In genomic region chr16:1772362-1772907, GRCh38 we compare ENCODE assay signal across 8 cellular contexts. TPM values are rescaled to one million over a fixed set of nuclear protein-coding genes. Genes with fewer than 3 reads are reported as not detected.
DNase-seq lines count a peak whose midpoint lies in the region; ATAC-seq and TF ChIP-seq lines count a peak whose summit lies in the region.

Gene EME2, plus strand, starts transcription at chr16:1772810. Its CDS starts 418 bp downstream, at chr16:1773228.

- no peaks in the 10 kb centered on the region for H3F3A ChIP-seq in PC-3 (ENCODE audit: low read length, unreplicated experiment)

- BruUV-seq in PC-3 (replicated peaks; lab: Mats Ljungman, UMichigan): no TSS peak

- peak within 1 kb of the TSS; percentile 99 for H3K27ac Mint-ChIP-seq in activated naive CD4-positive, alpha-beta T cell treated with anti-CD3 and anti-CD28 coated beads, Interleukin-2, amount 50 U/mL, for 24 hours

- peak within 1 kb of the TSS; percentile 93 for H3K9ac ChIP-seq in PC-3 (ENCODE audit: low read length)

- POLR2A ChIA-PET in PC-3 (lab: Charles Lee; ENCODE audit: unreplicated experiment): interaction anchor here (0.6 to 1.2 kb wide), 2 partner anchors 10 to 212 kb away, joined by 3 to 14 read pairs; partner anchors contain the start of genes NUBP2 and SPSB3

- H3K9me3 ChIP-seq in BE2C (no peaks in the 10 kb centered on the region), PC-3 (ENCODE audit: low read length) (no peaks in the 10 kb centered on the region), right atrium auricular region (no peaks in the 10 kb centered on the region)

- H3K27me3 ChIP-seq in BE2C (no peaks in the 10 kb centered on the region), PC-3 (ENCODE audit: low read length) (no peaks in the 10 kb centered on the region), right atrium auricular region (no peaks in the 10 kb centered on the region)

- H3K27ac ChIP-seq in PC-3 (ENCODE audit: low read length): peak within 1 kb of the TSS; percentile 65
- peak within 1 kb of the TSS; percentile 95 to 97 for H3K27ac ChIP-seq in right atrium auricular region

- H3K4me1 ChIP-seq in BE2C (peaks cover 4% of the 10 kb centered on the region), PC-3 (ENCODE audit: insufficient read depth, low read length) (peaks cover 12% of the 10 kb centered on the region; the same call in 1 of the 2 replicates), right atrium auricular region (peaks cover 0 to 39% of the 10 kb centered on the region in 2 donors)

- H3K4me1 Mint-ChIP-seq in activated naive CD4-positive, alpha-beta T cell treated with anti-CD3 and anti-CD28 coated beads, Interleukin-2, amount 50 U/mL, for 24 hours: peaks cover 9% of the 10 kb centered on the region

- H3K36me3 ChIP-seq in BE2C (peaks cover 44% of the 10 kb centered on the region), PC-3 (ENCODE audit: low read depth, low read length) (no peaks in the 10 kb centered on the region), right atrium auricular region (peaks cover 38% of the 10 kb centered on the region)

- peak within 1 kb of the TSS; percentile 96 for H3K4me3 Mint-ChIP-seq in activated naive CD4-positive, alpha-beta T cell treated with anti-CD3 and anti-CD28 coated beads, Interleukin-2, amount 50 U/mL, for 24 hours

- ATAC-seq in GM21825 (IDR thresholded peaks at IDR 0.05; ENCODE audit: unreplicated experiment) (peak; percentile 7), PC-3 (no peak), HG03097 (IDR thresholded peaks at IDR 0.05; ENCODE audit: low FRiP score, unreplicated experiment) (no peak), HG03469 (IDR thresholded peaks at IDR 0.05; ENCODE audit: unreplicated experiment) (no peak)

- intact Hi-C loops in PC-3 (cut with micrococcal nuclease): loop anchor here (5.0 kb wide), 1 partner anchor 95 kb away; the partner anchor contains the start of gene JPT2

- TF ChIP-seq CTCF in BE2C (IDR thresholded peaks at IDR 0.05; ENCODE audit: low read depth, low read length) (no peak), PC-3 (conservative IDR thresholded peaks at IDR 0.05; ENCODE audit: low read depth, low read length) (no peak), right atrium auricular region (IDR thresholded peaks at IDR 0.05) (no peak)

- peaks cover 34% of the 10 kb centered on the region for H3K79me2 ChIP-seq in PC-3 (ENCODE audit: low read length)

- H3K27me3 Mint-ChIP-seq in activated naive CD4-positive, alpha-beta T cell treated with anti-CD3 and anti-CD28 coated beads, Interleukin-2, amount 50 U/mL, for 24 hours: no peaks in the 10 kb centered on the region

- peak within 1 kb of the TSS; percentile 100 for H3K4me2 ChIP-seq in PC-3 (ENCODE audit: low read length)

- H3K4me3 ChIP-seq in BE2C (ENCODE audit: low read depth, low read length) (peak within 1 kb of the TSS; percentile 92), PC-3 (ENCODE audit: low read length) (peak within 1 kb of the TSS; percentile 86), right atrium auricular region (peak within 1 kb of the TSS; percentile 70 to 94), skeletal muscle cell (ENCODE audit: low read depth, low read length) (peak within 1 kb of the TSS; percentile 78)

- CTCF ChIA-PET in PC-3 (lab: Charles Lee): no interaction called here

- no peaks in the 10 kb centered on the region for H3K9me3 Mint-ChIP-seq in activated naive CD4-positive, alpha-beta T cell treated with anti-CD3 and anti-CD28 coated beads, Interleukin-2, amount 50 U/mL, for 24 hours

- peak within 1 kb of the TSS; percentile 64; the same call in 1 of the 2 replicates for H2AFZ ChIP-seq in PC-3 (ENCODE audit: low read length)

- H4K20me1 ChIP-seq in PC-3 (ENCODE audit: low read length): peaks cover 3% of the 10 kb centered on the region; the same call in 1 of the 2 replicates

- no peak for DNase-seq in BE2C
- no peak for DNase-seq in PC-3
- no peak for DNase-seq in right atrium auricular region (ENCODE audit: low spot score)
- DNase-seq in skeletal muscle cell (ENCODE audit: low read depth): no peak

- H3K36me3 Mint-ChIP-seq in activated naive CD4-positive, alpha-beta T cell treated with anti-CD3 and anti-CD28 coated beads, Interleukin-2, amount 50 U/mL, for 24 hours: peaks cover 5% of the 10 kb centered on the region

- no peaks in the 10 kb centered on the region for H3K9me2 ChIP-seq in PC-3 (replicated peaks; ENCODE audit: low read length)

RNA-seq across cellular contexts. Expression of gene EME2, which starts in this region (rescaled TPM):
- polyA plus RNA-seq in BE2C (2012; ENCODE audit: insufficient read depth, insufficient read length, low read depth): 30.6 TPM
- total RNA-seq in PC-3 (2014; rRNA removed) (11.3 and 12.5 TPM in 2 replicates), right atrium auricular region (1 to 10 TPM; 3.5 to 5.0 TPM)
